9 cellular contexts compared by ENCODE assay signal in the genomic region with DNA sequence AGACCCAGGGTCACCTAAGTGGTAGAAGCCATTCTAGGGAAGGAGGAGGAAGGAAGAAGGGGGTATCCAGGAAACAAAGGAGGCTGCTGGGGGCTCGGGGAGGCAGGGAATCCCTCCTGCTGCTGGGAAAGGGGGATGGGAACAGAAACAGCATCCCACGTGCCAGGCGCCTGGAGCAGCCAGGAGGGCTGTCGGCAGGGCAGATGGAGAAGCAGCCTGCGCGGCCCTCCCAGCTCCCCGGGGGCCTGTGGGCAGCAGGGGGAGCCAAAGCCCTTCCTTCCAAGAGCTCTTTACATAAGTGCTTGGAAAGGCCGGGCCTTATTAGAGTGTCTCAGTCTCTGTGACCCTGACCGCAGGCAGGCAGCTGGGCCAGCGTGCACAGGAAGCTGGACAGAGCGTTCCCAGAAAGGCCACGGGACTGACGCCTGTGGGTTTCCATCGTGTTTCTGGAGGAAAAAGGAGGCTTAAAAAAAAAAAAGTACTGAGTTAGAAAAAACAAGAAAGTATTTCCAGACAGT. TPM values are rescaled to one million over a fixed set of nuclear protein-coding genes. Genes with fewer than 3 reads are reported as not detected.
DNase-seq lines count a peak whose midpoint lies in the region; ATAC-seq lines count a peak whose summit lies in the region.
"Had no signal": no experiment of that assay in that cellular context is flagged by ENCODE, and none has a peak within 500 bp of the region (broad histone marks: within the 10 kb centered on the region; RNA-seq: fewer than 3 reads in every experiment).

No MANE protein-coding gene starts in this region.

- peaks cover 63 to 70% of the 10 kb centered on the region in 2 experiments for H3K36me3 ChIP-seq in mesenchymal stem cell (ENCODE audit: control insufficient read depth in 1 of 2, insufficient read depth in 2 of 2, low read depth in 1 of 2, low read length in 2 of 2)

- H3K36me3 Mint-ChIP-seq in effector memory CD8-positive, alpha-beta T cell (ENCODE audit: insufficient read depth): peaks cover 7% of the 10 kb centered on the region

- WGBS in mesenchymal stem cell: under 1% methylated on average over 14 of the region's 14 CpGs

- peak overlapping the region; percentile 73 for H3K9ac ChIP-seq in mesenchymal stem cell (ENCODE audit: low read length)

- DNase-seq in D341Med (ENCODE audit: low spot score): peak; percentile 97
- peak; percentile 65 for DNase-seq in NOMO-1 treated with DMSO at 0.1 percent for 48 hours (lab: John Stamatoyannopoulos, UW; ENCODE audit: unreplicated experiment)
- DNase-seq in activated CD8-positive, alpha-beta memory T cell treated with anti-CD3 and anti-CD28 coated beads, Interleukin-2, amount 50 U/mL, for 24 hours (ENCODE audit: extremely low read depth): peak; percentile 36
- DNase-seq in effector memory CD8-positive, alpha-beta T cell: peak; percentile 58 to 64 (median 63)
- DNase-seq in mesenchymal stem cell: peak; percentile 99
- peak; percentile 37 to 58 (median 44) for DNase-seq in stimulated activated CD4-positive, alpha-beta T cell treated with anti-CD3 and anti-CD28 coated beads, TNF-alpha, amount 100 ng/mL, for 48 hours (ENCODE audit: low read depth in 3 of 3)

- no peak overlapping the region for H2BK15ac ChIP-seq in mesenchymal stem cell (ENCODE audit: low read depth, poor library complexity, severe bottlenecking)

- no peak overlapping the region for H3K4me2 ChIP-seq in mesenchymal stem cell (ENCODE audit: low read length, poor library complexity, severe bottlenecking)

- H3K27me3 Mint-ChIP-seq in effector memory CD8-positive, alpha-beta T cell: no peaks in the 10 kb centered on the region

- H3K14ac ChIP-seq in mesenchymal stem cell (ENCODE audit: low read length in 2 of 2): no peak overlapping the region

- H2BK12ac ChIP-seq in mesenchymal stem cell (ENCODE audit: low read length in 2 of 2): peak overlapping the region; percentile 89 to 90

- H2AFZ ChIP-seq in mesenchymal stem cell (ENCODE audit: low read depth, low read length): no peak overlapping the region

- no peaks in the 10 kb centered on the region for H3K27me3 ChIP-seq in mesenchymal stem cell (ENCODE audit: control insufficient read depth in 1 of 2, insufficient read depth in 1 of 2, low read length in 2 of 2)

- H3K79me1 ChIP-seq in mesenchymal stem cell (replicated peaks; ENCODE audit: low read length, poor library complexity, severe bottlenecking): peaks cover 7% of the 10 kb centered on the region

- no peak overlapping the region for H3K23ac ChIP-seq in mesenchymal stem cell (ENCODE audit: low read length in 2 of 2)

- H3K4ac ChIP-seq in mesenchymal stem cell (ENCODE audit: low read depth in 1 of 2, low read length in 2 of 2): peak overlapping the region in 1 of 2 experiments; percentile 76

- peak overlapping the region; percentile 91 to 98 for H3K18ac ChIP-seq in mesenchymal stem cell (ENCODE audit: low read depth in 1 of 2, low read length in 2 of 2)

- H2BK120ac ChIP-seq in mesenchymal stem cell (ENCODE audit: low read depth, low read length): peak overlapping the region; percentile 97

- no peak overlapping the region for H3K4me3 ChIP-seq in mesenchymal stem cell (ENCODE audit: insufficient read depth in 1 of 2, low read depth in 1 of 2, low read length in 2 of 2)

- no peak overlapping the region for H3K4me3 Mint-ChIP-seq in effector memory CD8-positive, alpha-beta T cell

- ATAC-seq in HG02798 (IDR thresholded peaks at IDR 0.05; ENCODE audit: poor library complexity, unreplicated experiment) (peak; percentile 61), HG02885 (IDR thresholded peaks at IDR 0.05; ENCODE audit: poor library complexity, unreplicated experiment) (no peak)
- ATAC-seq in effector memory CD8-positive, alpha-beta T cell (replicated peaks): peak; percentile 95

- H3K4me1 Mint-ChIP-seq in effector memory CD8-positive, alpha-beta T cell (ENCODE audit: low read depth in 2 of 2): peaks cover 3 to 11% of the 10 kb centered on the region in 2 donors

- peak overlapping the region; percentile 7 for H2AK5ac ChIP-seq in mesenchymal stem cell (ENCODE audit: low read length, severe bottlenecking)

- H4K91ac ChIP-seq in mesenchymal stem cell (ENCODE audit: low read length): peak overlapping the region; percentile 100

- peak overlapping the region; percentile 95 for H4K8ac ChIP-seq in mesenchymal stem cell (ENCODE audit: low read length)

- H2BK5ac ChIP-seq in mesenchymal stem cell (ENCODE audit: low read depth, low read length, poor library complexity, severe bottlenecking): peak overlapping the region; percentile 37

- H3K9me3 Mint-ChIP-seq in effector memory CD8-positive, alpha-beta T cell: no peaks in the 10 kb centered on the region

- peak overlapping the region; percentile 79 for H3K27ac ChIP-seq in mesenchymal stem cell (ENCODE audit: low read length, poor library complexity, severe bottlenecking)
- H3K27ac ChIP-seq: epithelial cell of prostate had no signal

- no peaks in the 10 kb centered on the region for H3K9me3 ChIP-seq in mesenchymal stem cell (ENCODE audit: control insufficient read depth, low read length)

- peaks cover 37% of the 10 kb centered on the region for H3K4me1 ChIP-seq in mesenchymal stem cell (ENCODE audit: control insufficient read depth, insufficient read depth, low read depth, low read length)

- peak overlapping the region; percentile 53 to 84 for H3K27ac Mint-ChIP-seq in effector memory CD8-positive, alpha-beta T cell

RNA-seq across cellular contexts. Expression of a gene that starts 24.8 kb away (rescaled TPM):
- 187 TPM for polyA plus RNA-seq in mesenchymal stem cell (2013, experiment 1 of 2)
- 181 TPM for polyA plus RNA-seq in mesenchymal stem cell (2013, experiment 2 of 2)

RNA-seq across cellular contexts. Expression of a gene that starts 41.0 kb away (rescaled TPM):
- polyA plus RNA-seq in mesenchymal stem cell (2013, experiment 1 of 2): 7.8 TPM
- 8.5 TPM for polyA plus RNA-seq in mesenchymal stem cell (2013, experiment 2 of 2)

RNA-seq across cellular contexts. Expression of a gene that starts 43.4 kb away (rescaled TPM):
- 49.0 TPM for polyA plus RNA-seq in mesenchymal stem cell (2013, experiment 1 of 2)
- polyA plus RNA-seq in mesenchymal stem cell (2013, experiment 2 of 2): 51.3 TPM

Comparison
In these comparisons a context has a peak if more than half of its experiments do, and no peak if none do; other contexts are left out.
1. DNase-seq: peak in every context shown above with its lines; median percentile 99 in mesenchymal stem cell; 97 in D341Med; 65 in NOMO-1 treated with DMSO at 0.1 percent for 48 hours; 63 in effector memory CD8-positive, alpha-beta T cell; 44 in stimulated activated CD4-positive, alpha-beta T cell treated with anti-CD3 and anti-CD28 coated beads, TNF-alpha, amount 100 ng/mL, for 48 hours; 36 in activated CD8-positive, alpha-beta memory T cell treated with anti-CD3 and anti-CD28 coated beads, Interleukin-2, amount 50 U/mL, for 24 hours.